In genomic region chr1:67689267-67690017, GRCh38 we compare ENCODE assay signal across 9 cellular contexts. TPM values are rescaled to one million over a fixed set of nuclear protein-coding genes. Genes with fewer than 3 reads are reported as not detected.
DNase-seq lines count a peak whose midpoint lies in the region; ATAC-seq and TF ChIP-seq lines count a peak whose summit lies in the region.
"Had no signal": no experiment of that assay in that cellular context is flagged by ENCODE, and none has a peak within 500 bp of the region (broad histone marks: within the 10 kb centered on the region; RNA-seq: fewer than 3 reads in every experiment).

No MANE protein-coding gene starts in this region.

- H3K27me3 ChIP-seq in thoracic aorta (replicated peaks; ENCODE audit: insufficient read depth), result no peaks in the 10 kb centered on the region

- peak overlapping the region; percentile 98 for H3K27ac ChIP-seq in thoracic aorta

- H3K4me1 ChIP-seq in thoracic aorta (ENCODE audit: control insufficient read depth in 1 of 2, low read depth in 2 of 2), result peaks cover 8 to 27% of the 10 kb centered on the region in 2 donors

- peak overlapping the region; percentile 48 for H3K4me3 Mint-ChIP-seq in activated naive CD8-positive, alpha-beta T cell
- no peak overlapping the region for H3K4me3 Mint-ChIP-seq in activated naive CD8-positive, alpha-beta T cell treated with anti-CD3 and anti-CD28 coated beads for 36 hours
- peak overlapping the region; percentile 82 for H3K4me3 Mint-ChIP-seq in activated T-helper 17 cell treated with anti-CD3 and anti-CD28 coated beads, Interleukin-2, amount 50 U/mL, for 72 hours

- H3K4me3 ChIP-seq in thoracic aorta, result no peak overlapping the region

- no peaks in the 10 kb centered on the region for H3K9me3 Mint-ChIP-seq in activated naive CD8-positive, alpha-beta T cell (ENCODE audit: low read depth)
- H3K9me3 Mint-ChIP-seq in activated naive CD8-positive, alpha-beta T cell treated with anti-CD3 and anti-CD28 coated beads for 36 hours, result no peaks in the 10 kb centered on the region
- H3K9me3 Mint-ChIP-seq in activated T-helper 17 cell treated with anti-CD3 and anti-CD28 coated beads, Interleukin-2, amount 50 U/mL, for 72 hours, result no peaks in the 10 kb centered on the region

- no peaks in the 10 kb centered on the region for H3K9me3 ChIP-seq in thoracic aorta

- H3K36me3 Mint-ChIP-seq in activated naive CD8-positive, alpha-beta T cell, result peaks cover 16% of the 10 kb centered on the region
- peaks cover 21% of the 10 kb centered on the region for H3K36me3 Mint-ChIP-seq in activated naive CD8-positive, alpha-beta T cell treated with anti-CD3 and anti-CD28 coated beads for 36 hours
- H3K36me3 Mint-ChIP-seq in activated T-helper 17 cell treated with anti-CD3 and anti-CD28 coated beads, Interleukin-2, amount 50 U/mL, for 72 hours (ENCODE audit: low read depth), result peaks cover 62% of the 10 kb centered on the region

- no peaks in the 10 kb centered on the region for H3K27me3 Mint-ChIP-seq in activated naive CD8-positive, alpha-beta T cell
- H3K27me3 Mint-ChIP-seq in activated naive CD8-positive, alpha-beta T cell treated with anti-CD3 and anti-CD28 coated beads for 36 hours, result no peaks in the 10 kb centered on the region
- no peaks in the 10 kb centered on the region for H3K27me3 Mint-ChIP-seq in activated T-helper 17 cell treated with anti-CD3 and anti-CD28 coated beads, Interleukin-2, amount 50 U/mL, for 72 hours

- no peak for TF ChIP-seq CTCF in thoracic aorta (IDR thresholded peaks at IDR 0.05)

- no peak overlapping the region for H3K27ac Mint-ChIP-seq in activated naive CD8-positive, alpha-beta T cell
- no peak overlapping the region for H3K27ac Mint-ChIP-seq in activated naive CD8-positive, alpha-beta T cell treated with anti-CD3 and anti-CD28 coated beads for 36 hours
- H3K27ac Mint-ChIP-seq in activated T-helper 17 cell treated with anti-CD3 and anti-CD28 coated beads, Interleukin-2, amount 50 U/mL, for 72 hours, result peak overlapping the region; percentile 51

- DNase-seq in activated naive CD8-positive, alpha-beta T cell treated with anti-CD3 and anti-CD28 coated beads for 36 hours, result no peak
- DNase-seq in glomerular endothelial cell (ENCODE audit: extremely low read depth, low read depth, low spot score), result peak; percentile 44
- no peak for DNase-seq in thoracic aorta (ENCODE audit: low spot score)
- no peak for DNase-seq in NCI-H526 (lab: John Stamatoyannopoulos, UW)
- no peak for DNase-seq in OCI-M2 (lab: John Stamatoyannopoulos, UW; ENCODE audit: unreplicated experiment)
- no peak for DNase-seq in AG08395 (ENCODE audit: low spot score)
- DNase-seq: T-helper 9 cell had no signal

- no peak for ATAC-seq in activated T-helper 17 cell treated with anti-CD3 and anti-CD28 coated beads, Interleukin-2, amount 50 U/mL, for 72 hours (replicated peaks)
- no peak for ATAC-seq in thoracic aorta (ENCODE audit: insufficient number of reproducible peaks, low FRiP score, low read depth)

- peaks cover 25% of the 10 kb centered on the region for H3K4me1 Mint-ChIP-seq in activated naive CD8-positive, alpha-beta T cell (ENCODE audit: low read depth)
- H3K4me1 Mint-ChIP-seq in activated naive CD8-positive, alpha-beta T cell treated with anti-CD3 and anti-CD28 coated beads for 36 hours, result peaks cover 21% of the 10 kb centered on the region
- peaks cover 11% of the 10 kb centered on the region for H3K4me1 Mint-ChIP-seq in activated T-helper 17 cell treated with anti-CD3 and anti-CD28 coated beads, Interleukin-2, amount 50 U/mL, for 72 hours

- H3K36me3 ChIP-seq in thoracic aorta, result peaks cover 15% of the 10 kb centered on the region

RNA-seq across cellular contexts. Expression of gene GADD45A, which starts 4.4 kb away (rescaled TPM):
- 10 to 100 TPM; 20.4 to 20.7 TPM for total RNA-seq in activated naive CD8-positive, alpha-beta T cell treated with anti-CD3 and anti-CD28 coated beads for 36 hours
- 10 to 100 TPM; 70.9 to 83.8 TPM for total RNA-seq in activated T-helper 17 cell treated with anti-CD3 and anti-CD28 coated beads, Interleukin-2, amount 50 U/mL, for 72 hours
- total RNA-seq in glomerular endothelial cell (123 and 171 TPM in 2 replicates), thoracic aorta (100 to 1,000 TPM; 227 to 262 TPM)
